24 cellular contexts compared by ENCODE assay signal in genomic region chr18:24003903-24004640, GRCh38. TPM values are rescaled to one million over a fixed set of nuclear protein-coding genes. Genes with fewer than 3 reads are reported as not detected.
A peak's percentile ranks its signal among the peaks of the same experiment; 100 is the strongest.
DNase-seq lines count a peak whose midpoint lies in the region; ATAC-seq, FAIRE-seq and TF ChIP-seq lines count a peak whose summit lies in the region.
"Had no signal": no experiment of that assay in that cellular context is flagged by ENCODE, and none has a peak within 500 bp of the region (broad histone marks: within the 10 kb centered on the region; RNA-seq: fewer than 3 reads in every experiment).

No MANE protein-coding gene starts in this region.

- peaks cover 76% of the 10 kb centered on the region for H3K4me1 Mint-ChIP-seq in CD4-positive, alpha-beta T cell (ENCODE audit: low read depth)
- H3K4me1 Mint-ChIP-seq in activated T-helper 17 cell treated with anti-CD3 and anti-CD28 coated beads, Interleukin-2, amount 50 U/mL, for 72 hours = peaks cover 62% of the 10 kb centered on the region
- H3K4me1 Mint-ChIP-seq in naive thymus-derived CD4-positive, alpha-beta T cell = peaks cover 32 to 78% (median 66%) of the 10 kb centered on the region in 7 donors
- peaks cover 49 to 59% of the 10 kb centered on the region in 2 donors for H3K4me1 Mint-ChIP-seq in natural killer cell treated with Interleukin-12 subunit alpha and Interleukin-12 subunit beta and Interleukin-15 and Interleukin-18, amount 100 ng/mL, for 72 hours (ENCODE audit: low read depth in 2 of 2)

- H3K9me3 Mint-ChIP-seq in CD4-positive, alpha-beta T cell = no peaks in the 10 kb centered on the region
- no peaks in the 10 kb centered on the region for H3K9me3 Mint-ChIP-seq in activated T-helper 17 cell treated with anti-CD3 and anti-CD28 coated beads, Interleukin-2, amount 50 U/mL, for 72 hours
- peaks cover 0 to 2% (median 0%) of the 10 kb centered on the region in 11 donors for H3K9me3 Mint-ChIP-seq in naive thymus-derived CD4-positive, alpha-beta T cell
- H3K9me3 Mint-ChIP-seq in natural killer cell treated with Interleukin-12 subunit alpha and Interleukin-12 subunit beta and Interleukin-15 and Interleukin-18, amount 100 ng/mL, for 72 hours = peaks cover 3% of the 10 kb centered on the region
- H3K9me3 Mint-ChIP-seq: naive B cell; stimulated activated naive CD8-positive, alpha-beta T cell treated with anti-CD3 and anti-CD28 coated beads, Interleukin-15, Interleukin-2, amounts not matched to agents 100 ng/mL and 50 ng/mL, for 24 hours; type B pancreatic cell had no signal

- H3K9me3 ChIP-seq in CD4-positive, alpha-beta T cell (ENCODE audit: control insufficient read depth, low read length) = no peaks in the 10 kb centered on the region
- H3K9me3 ChIP-seq in naive thymus-derived CD4-positive, alpha-beta T cell (ENCODE audit: control insufficient read depth in 2 of 3, low read length in 3 of 3) = no peaks in the 10 kb centered on the region
- no peaks in the 10 kb centered on the region for H3K9me3 ChIP-seq in vagina
- H3K9me3 ChIP-seq: sigmoid colon had no signal

- no peak overlapping the region for H3K27ac ChIP-seq in CD4-positive, alpha-beta T cell (ENCODE audit: low read depth, low read length)
- H3K27ac ChIP-seq in naive thymus-derived CD4-positive, alpha-beta T cell (ENCODE audit: low read depth, low read length) = no peak overlapping the region
- no peak overlapping the region for H3K27ac ChIP-seq in vagina
- H3K27ac ChIP-seq: sigmoid colon had no signal

- H3K4me1 ChIP-seq in naive thymus-derived CD4-positive, alpha-beta T cell (ENCODE audit: control insufficient read depth in 2 of 2, insufficient read depth in 2 of 2, low read length in 2 of 2) = peaks cover 28 to 91% of the 10 kb centered on the region in 2 donors
- peaks cover 4% of the 10 kb centered on the region for H3K4me1 ChIP-seq in vagina
- H3K4me1 ChIP-seq: sigmoid colon had no signal

- no peak overlapping the region for H3K4me3 ChIP-seq in naive thymus-derived CD4-positive, alpha-beta T cell (ENCODE audit: low read length)
- no peak overlapping the region for H3K4me3 ChIP-seq in vagina
- H3K4me3 ChIP-seq: sigmoid colon had no signal

- no peaks in the 10 kb centered on the region for H3K36me3 Mint-ChIP-seq in CD4-positive, alpha-beta T cell (ENCODE audit: low read depth)
- H3K36me3 Mint-ChIP-seq in activated T-helper 17 cell treated with anti-CD3 and anti-CD28 coated beads, Interleukin-2, amount 50 U/mL, for 72 hours (ENCODE audit: low read depth) = no peaks in the 10 kb centered on the region
- H3K36me3 Mint-ChIP-seq in naive thymus-derived CD4-positive, alpha-beta T cell = peaks cover 0 to 7% (median 0%) of the 10 kb centered on the region in 5 donors
- no peaks in the 10 kb centered on the region for H3K36me3 Mint-ChIP-seq in natural killer cell treated with Interleukin-12 subunit alpha and Interleukin-12 subunit beta and Interleukin-15 and Interleukin-18, amount 100 ng/mL, for 72 hours
- H3K36me3 Mint-ChIP-seq: naive B cell, type B pancreatic cell had no signal

- H3K27ac Mint-ChIP-seq in CD4-positive, alpha-beta T cell = peak overlapping the region; percentile 75
- peak overlapping the region; percentile 42 for H3K27ac Mint-ChIP-seq in activated T-helper 17 cell treated with anti-CD3 and anti-CD28 coated beads, Interleukin-2, amount 50 U/mL, for 72 hours
- H3K27ac Mint-ChIP-seq in naive thymus-derived CD4-positive, alpha-beta T cell = peak overlapping the region in 5 of 9 donors; percentile 25 to 68 (median 48)
- H3K27ac Mint-ChIP-seq in natural killer cell treated with Interleukin-12 subunit alpha and Interleukin-12 subunit beta and Interleukin-15 and Interleukin-18, amount 100 ng/mL, for 72 hours = no peak overlapping the region
- H3K27ac Mint-ChIP-seq: B cell; stimulated activated naive CD8-positive, alpha-beta T cell treated with anti-CD3 and anti-CD28 coated beads, Interleukin-15, Interleukin-2, amounts not matched to agents 100 ng/mL and 50 ng/mL, for 24 hours; type B pancreatic cell had no signal

- TF ChIP-seq POLR2A in GM12891 (IDR thresholded peaks at IDR 0.05; ENCODE audit: low read depth, low read length) (no peak), vagina (IDR thresholded peaks at IDR 0.05) (no peak)

- intact Hi-C loops in CD4-positive, alpha-beta T cell (cut with DNase I, micrococcal nuclease) = loop anchor here in 1 of 2 experiments (2.0 to 5.0 kb wide), 2 partner anchors 182 to 381 kb away; no protein-coding TSS in a partner anchor
- intact Hi-C loops in naive thymus-derived CD4-positive, alpha-beta T cell (cut with micrococcal nuclease) = no loop called here
- intact Hi-C loops in vagina (cut with DNase I) = no loop called here

- peak; percentile 71 for FAIRE-seq in GM12891 (lab: Jason Lieb, UNC)
- FAIRE-seq: keratinocyte had no signal

- H3K4me3 Mint-ChIP-seq in CD4-positive, alpha-beta T cell = no peak overlapping the region
- H3K4me3 Mint-ChIP-seq in activated T-helper 17 cell treated with anti-CD3 and anti-CD28 coated beads, Interleukin-2, amount 50 U/mL, for 72 hours = peak overlapping the region; percentile 70
- peak overlapping the region in 1 of 10 donors; percentile 9 for H3K4me3 Mint-ChIP-seq in naive thymus-derived CD4-positive, alpha-beta T cell
- H3K4me3 Mint-ChIP-seq in natural killer cell treated with Interleukin-12 subunit alpha and Interleukin-12 subunit beta and Interleukin-15 and Interleukin-18, amount 100 ng/mL, for 72 hours = no peak overlapping the region
- H3K4me3 Mint-ChIP-seq: B cell; naive B cell; stimulated activated naive CD8-positive, alpha-beta T cell treated with anti-CD3 and anti-CD28 coated beads, Interleukin-15, Interleukin-2, amounts not matched to agents 100 ng/mL and 50 ng/mL, for 24 hours; type B pancreatic cell had no signal

- H3K27me3 ChIP-seq in CD4-positive, alpha-beta T cell (ENCODE audit: control insufficient read depth, insufficient read depth, low read length) = no peaks in the 10 kb centered on the region
- no peaks in the 10 kb centered on the region for H3K27me3 ChIP-seq in naive thymus-derived CD4-positive, alpha-beta T cell (ENCODE audit: control insufficient read depth in 2 of 2, insufficient read depth in 2 of 2, low read length in 2 of 2)
- no peaks in the 10 kb centered on the region for H3K27me3 ChIP-seq in vagina
- H3K27me3 ChIP-seq: sigmoid colon had no signal

- POLR2A ChIA-PET in CD4-positive, alpha-beta T cell (lab: Charles Lee) = no interaction called here
- POLR2A ChIA-PET in naive thymus-derived CD4-positive, alpha-beta T cell (lab: Charles Lee) = interaction anchor here (0.9 to 1.6 kb wide), 2 partner anchors 11 to 13 kb away, joined by 3 to 5 read pairs; no protein-coding TSS in a partner anchor

- no peaks in the 10 kb centered on the region for H3K36me3 ChIP-seq in naive thymus-derived CD4-positive, alpha-beta T cell (ENCODE audit: control insufficient read depth in 2 of 3, insufficient read depth in 3 of 3, low read length in 3 of 3)
- no peaks in the 10 kb centered on the region for H3K36me3 ChIP-seq in vagina
- H3K36me3 ChIP-seq: sigmoid colon had no signal

- ATAC-seq in CD4-positive, alpha-beta T cell (ENCODE audit: poor library complexity) = no peak
- ATAC-seq in activated T-helper 17 cell treated with anti-CD3 and anti-CD28 coated beads, Interleukin-2, amount 50 U/mL, for 72 hours (replicated peaks) = peak; percentile 26
- ATAC-seq in naive thymus-derived CD4-positive, alpha-beta T cell = no peak
- ATAC-seq in esophagus mucosa = no peak
- no peak for ATAC-seq in natural killer cell treated with Interleukin-12 subunit alpha and Interleukin-12 subunit beta and Interleukin-15 and Interleukin-18, amount 100 ng/mL, for 72 hours

- TF ChIP-seq CTCF in CD4-positive, alpha-beta T cell (IDR thresholded peaks at IDR 0.05) = no peak
- TF ChIP-seq CTCF in vagina (IDR thresholded peaks at IDR 0.05) = no peak

- CTCF ChIA-PET in CD4-positive, alpha-beta T cell (lab: Charles Lee) = interaction anchor here (0.7 kb wide), 1 partner anchor 86 kb away, joined by 3 read pairs; no protein-coding TSS in a partner anchor
- CTCF ChIA-PET in naive thymus-derived CD4-positive, alpha-beta T cell (lab: Charles Lee) = interaction anchor here (1.0 kb wide), 1 partner anchor 174 kb away, joined by 3 read pairs; no protein-coding TSS in a partner anchor

- no peaks in the 10 kb centered on the region for H3K27me3 Mint-ChIP-seq in CD4-positive, alpha-beta T cell
- no peaks in the 10 kb centered on the region for H3K27me3 Mint-ChIP-seq in activated T-helper 17 cell treated with anti-CD3 and anti-CD28 coated beads, Interleukin-2, amount 50 U/mL, for 72 hours
- H3K27me3 Mint-ChIP-seq in naive thymus-derived CD4-positive, alpha-beta T cell = no peaks in the 10 kb centered on the region
- H3K27me3 Mint-ChIP-seq in natural killer cell treated with Interleukin-12 subunit alpha and Interleukin-12 subunit beta and Interleukin-15 and Interleukin-18, amount 100 ng/mL, for 72 hours = peaks cover 0 to 4% of the 10 kb centered on the region in 2 donors
- H3K27me3 Mint-ChIP-seq: B cell; naive B cell; stimulated activated naive CD8-positive, alpha-beta T cell treated with anti-CD3 and anti-CD28 coated beads, Interleukin-15, Interleukin-2, amounts not matched to agents 100 ng/mL and 50 ng/mL, for 24 hours had no signal

- DNase-seq in CD4-positive, alpha-beta T cell = no peak
- DNase-seq in GM12891 (ENCODE audit: insufficient read length, low spot score) = no peak
- DNase-seq in naive thymus-derived CD4-positive, alpha-beta T cell = no peak
- DNase-seq in natural killer cell treated with Interleukin-12 subunit alpha and Interleukin-12 subunit beta and Interleukin-15 and Interleukin-18, amount 100 ng/mL, for 72 hours (ENCODE audit: low spot score) = no peak
- no peak for DNase-seq in vagina (ENCODE audit: extremely low spot score in 2 of 2)
- DNase-seq: activated CD4-positive, alpha-beta T cell treated with anti-CD3 and anti-CD28 coated beads, Interleukin-2, amount 50 U/mL, for 48 hours; activated T-cell treated with anti-CD3 and anti-CD28 coated beads, Interleukin-2, amount 50 U/mL, for 48 hours; cortex of kidney; GF-D8; hypothalamus; KBM-7; mammary epithelial cell; naive B cell; NCI-H1092; NCI-H2081; Right ventricle myocardium superior; sigmoid colon; SW 1271 had no signal

TF ChIP-seq in GM12891, 5 proteins besides CTCF, POLR2A, EP300 and RAD21:
- TF ChIP-seq SPI1 (IDR thresholded peaks at IDR 0.05; ENCODE audit: low read depth, low read length) = peak; percentile 50; the same call in 1 of the 2 replicates
- no peak for TF ChIP-seq POU2F2 (IDR thresholded peaks at IDR 0.05; ENCODE audit: low read depth, low read length)

RNA-seq across cellular contexts. Expression of gene TTC39C, which starts 10.5 kb away (rescaled TPM):
- total RNA-seq in CD4-positive, alpha-beta T cell = 10 to 100 TPM; 82.6 to 91.8 TPM
- polyA plus RNA-seq in GM12891 (2012; ENCODE audit: low read depth, missing spikeins) = 62.5 TPM
- total RNA-seq in activated T-helper 17 cell treated with anti-CD3 and anti-CD28 coated beads, Interleukin-2, amount 50 U/mL, for 72 hours = 10 to 100 TPM; 59.6 to 76.7 TPM
- 10 to 100 TPM; 84.1 to 98.8 (median 91.4) TPM for total RNA-seq in naive thymus-derived CD4-positive, alpha-beta T cell
- polyA plus RNA-seq in naive thymus-derived CD4-positive, alpha-beta T cell = 10 to 100 TPM; 51.4 to 71.2 TPM
- total RNA-seq in esophagus mucosa = 24.6 TPM
- 10 to 100 TPM; 54.8 to 69.7 TPM for total RNA-seq in natural killer cell treated with Interleukin-12 subunit alpha and Interleukin-12 subunit beta and Interleukin-15 and Interleukin-18, amount 100 ng/mL, for 72 hours
- total RNA-seq in vagina = 42.5 TPM

Comparison
In these comparisons a context has a peak if more than half of its experiments do, and no peak if none do; other contexts are left out.
1. H3K27ac Mint-ChIP-seq: peak in CD4-positive, alpha-beta T cell (single experiment), activated T-helper 17 cell treated with anti-CD3 and anti-CD28 coated beads, Interleukin-2, amount 50 U/mL, for 72 hours (single experiment) and naive thymus-derived CD4-positive, alpha-beta T cell (5 of 9); none in natural killer cell treated with Interleukin-12 subunit alpha and Interleukin-12 subunit beta and Interleukin-15 and Interleukin-18, amount 100 ng/mL, for 72 hours (0 of 2).